Comparison of ENCODE assay signal across 1 cellular context in genomic region chr9:34373749-34374148, GRCh38.
TF ChIP-seq lines count a peak whose summit lies in the region.

No MANE protein-coding gene starts in this region.

TF ChIP-seq in HepG2, 621 proteins besides CTCF, POLR2A, EP300 and RAD21:
- TF ChIP-seq HOMEZ (CRISPR knock-in tag; IDR thresholded peaks at IDR 0.05; ENCODE audit: low read depth) (no peak), MAF1 (CRISPR knock-in tag; IDR thresholded peaks at IDR 0.05; ENCODE audit: borderline replicate concordance) (no peak), ZNF333 (CRISPR knock-in tag; IDR thresholded peaks at IDR 0.05; ENCODE audit: borderline replicate concordance) (no peak), TBL1XR1 (IDR thresholded peaks at IDR 0.05; ENCODE audit: borderline replicate concordance, low read length, partially characterized antibody) (no peak), ZNF33A (CRISPR knock-in tag; IDR thresholded peaks at IDR 0.05; ENCODE audit: borderline replicate concordance) (no peak), NCOA5 (CRISPR knock-in tag; IDR thresholded peaks at IDR 0.05) (no peak), ZHX1 (CRISPR knock-in tag; IDR thresholded peaks at IDR 0.05; ENCODE audit: low read depth) (no peak), ZKSCAN1 (IDR thresholded peaks at IDR 0.05; ENCODE audit: low read length) (no peak), ZBTB33 (CRISPR knock-in tag; IDR thresholded peaks at IDR 0.05) (no peak), ZNF296 (CRISPR knock-in tag; conservative IDR thresholded peaks at IDR 0.05) (no peak), SIX1 (CRISPR knock-in tag; IDR thresholded peaks at IDR 0.05; ENCODE audit: borderline replicate concordance) (no peak), REL (CRISPR knock-in tag; conservative IDR thresholded peaks at IDR 0.05) (no peak), ISX (CRISPR knock-in tag; conservative IDR thresholded peaks at IDR 0.05) (no peak), TMF1 (CRISPR knock-in tag; IDR thresholded peaks at IDR 0.05; ENCODE audit: low read depth) (no peak), STAG1 (CRISPR knock-in tag; IDR thresholded peaks at IDR 0.05) (no peak), CEBPB (IDR thresholded peaks at IDR 0.05; ENCODE audit: borderline replicate concordance, low read depth, low read length) (no peak)
- TF ChIP-seq, protein P1, sequence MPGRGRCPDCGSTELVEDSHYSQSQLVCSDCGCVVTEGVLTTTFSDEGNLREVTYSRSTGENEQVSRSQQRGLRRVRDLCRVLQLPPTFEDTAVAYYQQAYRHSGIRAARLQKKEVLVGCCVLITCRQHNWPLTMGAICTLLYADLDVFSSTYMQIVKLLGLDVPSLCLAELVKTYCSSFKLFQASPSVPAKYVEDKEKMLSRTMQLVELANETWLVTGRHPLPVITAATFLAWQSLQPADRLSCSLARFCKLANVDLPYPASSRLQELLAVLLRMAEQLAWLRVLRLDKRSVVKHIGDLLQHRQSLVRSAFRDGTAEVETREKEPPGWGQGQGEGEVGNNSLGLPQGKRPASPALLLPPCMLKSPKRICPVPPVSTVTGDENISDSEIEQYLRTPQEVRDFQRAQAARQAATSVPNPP (CRISPR knock-in tag; IDR thresholded peaks at IDR 0.05), result no peak
- TF ChIP-seq, protein P2, sequence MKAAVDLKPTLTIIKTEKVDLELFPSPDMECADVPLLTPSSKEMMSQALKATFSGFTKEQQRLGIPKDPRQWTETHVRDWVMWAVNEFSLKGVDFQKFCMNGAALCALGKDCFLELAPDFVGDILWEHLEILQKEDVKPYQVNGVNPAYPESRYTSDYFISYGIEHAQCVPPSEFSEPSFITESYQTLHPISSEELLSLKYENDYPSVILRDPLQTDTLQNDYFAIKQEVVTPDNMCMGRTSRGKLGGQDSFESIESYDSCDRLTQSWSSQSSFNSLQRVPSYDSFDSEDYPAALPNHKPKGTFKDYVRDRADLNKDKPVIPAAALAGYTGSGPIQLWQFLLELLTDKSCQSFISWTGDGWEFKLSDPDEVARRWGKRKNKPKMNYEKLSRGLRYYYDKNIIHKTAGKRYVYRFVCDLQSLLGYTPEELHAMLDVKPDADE (CRISPR knock-in tag; IDR thresholded peaks at IDR 0.05), result no peak
- TF ChIP-seq, protein P3, sequence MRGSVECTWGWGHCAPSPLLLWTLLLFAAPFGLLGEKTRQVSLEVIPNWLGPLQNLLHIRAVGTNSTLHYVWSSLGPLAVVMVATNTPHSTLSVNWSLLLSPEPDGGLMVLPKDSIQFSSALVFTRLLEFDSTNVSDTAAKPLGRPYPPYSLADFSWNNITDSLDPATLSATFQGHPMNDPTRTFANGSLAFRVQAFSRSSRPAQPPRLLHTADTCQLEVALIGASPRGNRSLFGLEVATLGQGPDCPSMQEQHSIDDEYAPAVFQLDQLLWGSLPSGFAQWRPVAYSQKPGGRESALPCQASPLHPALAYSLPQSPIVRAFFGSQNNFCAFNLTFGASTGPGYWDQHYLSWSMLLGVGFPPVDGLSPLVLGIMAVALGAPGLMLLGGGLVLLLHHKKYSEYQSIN (CRISPR knock-in tag; IDR thresholded peaks at IDR 0.05; ENCODE audit: borderline replicate concordance), result no peak
- TF ChIP-seq, protein P4, sequence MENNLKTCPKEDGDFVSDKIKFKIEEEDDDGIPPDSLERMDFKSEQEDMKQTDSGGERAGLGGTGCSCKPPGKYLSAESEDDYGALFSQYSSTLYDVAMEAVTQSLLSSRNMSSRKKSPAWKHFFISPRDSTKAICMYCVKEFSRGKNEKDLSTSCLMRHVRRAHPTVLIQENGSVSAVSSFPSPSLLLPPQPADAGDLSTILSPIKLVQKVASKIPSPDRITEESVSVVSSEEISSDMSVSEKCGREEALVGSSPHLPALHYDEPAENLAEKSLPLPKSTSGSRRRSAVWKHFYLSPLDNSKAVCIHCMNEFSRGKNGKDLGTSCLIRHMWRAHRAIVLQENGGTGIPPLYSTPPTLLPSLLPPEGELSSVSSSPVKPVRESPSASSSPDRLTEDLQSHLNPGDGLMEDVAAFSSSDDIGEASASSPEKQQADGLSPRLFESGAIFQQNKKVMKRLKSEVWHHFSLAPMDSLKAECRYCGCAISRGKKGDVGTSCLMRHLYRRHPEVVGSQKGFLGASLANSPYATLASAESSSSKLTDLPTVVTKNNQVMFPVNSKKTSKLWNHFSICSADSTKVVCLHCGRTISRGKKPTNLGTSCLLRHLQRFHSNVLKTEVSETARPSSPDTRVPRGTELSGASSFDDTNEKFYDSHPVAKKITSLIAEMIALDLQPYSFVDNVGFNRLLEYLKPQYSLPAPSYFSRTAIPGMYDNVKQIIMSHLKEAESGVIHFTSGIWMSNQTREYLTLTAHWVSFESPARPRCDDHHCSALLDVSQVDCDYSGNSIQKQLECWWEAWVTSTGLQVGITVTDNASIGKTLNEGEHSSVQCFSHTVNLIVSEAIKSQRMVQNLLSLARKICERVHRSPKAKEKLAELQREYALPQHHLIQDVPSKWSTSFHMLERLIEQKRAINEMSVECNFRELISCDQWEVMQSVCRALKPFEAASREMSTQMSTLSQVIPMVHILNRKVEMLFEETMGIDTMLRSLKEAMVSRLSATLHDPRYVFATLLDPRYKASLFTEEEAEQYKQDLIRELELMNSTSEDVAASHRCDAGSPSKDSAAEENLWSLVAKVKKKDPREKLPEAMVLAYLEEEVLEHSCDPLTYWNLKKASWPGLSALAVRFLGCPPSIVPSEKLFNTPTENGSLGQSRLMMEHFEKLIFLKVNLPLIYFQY (CRISPR knock-in tag; IDR thresholded peaks at IDR 0.05; ENCODE audit: borderline replicate concordance), result no peak
